Comparison of ENCODE assay signal across 8 cellular contexts in genomic region chr1:117605811-117606607, GRCh38. TPM values are rescaled to one million over a fixed set of nuclear protein-coding genes. Genes with fewer than 3 reads are reported as not detected.
DNase-seq lines count a peak whose midpoint lies in the region; ATAC-seq, FAIRE-seq and TF ChIP-seq lines count a peak whose summit lies in the region.

Gene TENT5C (plus strand): TSS chr1:117606048. CDS start chr1:117622869, 16,821 bp downstream.

- H3K4me1 Mint-ChIP-seq in T-helper 1 cell treated with Interleukin-12 subunit alpha and Interleukin-12 subunit beta and Interleukin-4 antibody, amounts not matched to agents 30 μg/mL and 1 μg/mL, for 36 hours (ENCODE audit: low read depth): peaks cover 45% of the 10 kb centered on the region

- peak; percentile 93 for FAIRE-seq in urothelium cell line (lab: Jason Lieb, UNC)

- peak within 1 kb of the TSS; percentile 99 for H3K4me3 Mint-ChIP-seq in T-helper 1 cell treated with Interleukin-12 subunit alpha and Interleukin-12 subunit beta and Interleukin-4 antibody, amounts not matched to agents 30 μg/mL and 1 μg/mL, for 36 hours

- H3K27me3 ChIP-seq in right cardiac atrium (ENCODE audit: control insufficient read depth, insufficient read depth): no peaks in the 10 kb centered on the region
- H3K27me3 ChIP-seq in psoas muscle (ENCODE audit: insufficient read depth in 3 of 3, low read length in 2 of 3): no peaks in the 10 kb centered on the region

- peak within 1 kb of the TSS; percentile 92 for H3K27ac Mint-ChIP-seq in T-helper 1 cell treated with Interleukin-12 subunit alpha and Interleukin-12 subunit beta and Interleukin-4 antibody, amounts not matched to agents 30 μg/mL and 1 μg/mL, for 36 hours

- H3K4me3 ChIP-seq in right cardiac atrium (ENCODE audit: low read length) (peak within 1 kb of the TSS; percentile 72), psoas muscle (peak within 1 kb of the TSS; percentile 93)

- under 1% methylated on average over 68 of the region's 68 CpGs for WGBS in right cardiac atrium
- WGBS in psoas muscle, 3 donors: 0 to 1% (median 1%) methylated on average over 39 to 68 of the region's 68 CpGs

- peaks cover 28% of the 10 kb centered on the region for H3K36me3 Mint-ChIP-seq in T-helper 1 cell treated with Interleukin-12 subunit alpha and Interleukin-12 subunit beta and Interleukin-4 antibody, amounts not matched to agents 30 μg/mL and 1 μg/mL, for 36 hours (ENCODE audit: low read depth)

- no peaks in the 10 kb centered on the region for H3K9me3 Mint-ChIP-seq in T-helper 1 cell treated with Interleukin-12 subunit alpha and Interleukin-12 subunit beta and Interleukin-4 antibody, amounts not matched to agents 30 μg/mL and 1 μg/mL, for 36 hours

- DNase-seq in NCI-H1694 treated with DMSO at 0.1 percent for 48 hours (lab: John Stamatoyannopoulos, UW) (peak; percentile 95), anterior cingulate cortex (lab: John Stamatoyannopoulos, UW) (peak; percentile 29 to 96 (median 90)), right cardiac atrium (peak; percentile 97 to 99 (median 99)), psoas muscle (peak; percentile 97 to 98), urothelium cell line (ENCODE audit: low spot score) (peak; percentile 100)

- H3K4me1 ChIP-seq in right cardiac atrium (ENCODE audit: control insufficient read depth, insufficient read depth, low read length): peaks cover 8% of the 10 kb centered on the region
- H3K4me1 ChIP-seq in psoas muscle: peaks cover 11% of the 10 kb centered on the region

- peak; percentile 7 for TF ChIP-seq CTCF in psoas muscle (IDR thresholded peaks at IDR 0.05)

- intact Hi-C loops in right cardiac atrium (cut with DNase I): loop anchor here in 3 of 4 donors (2.0 to 10.0 kb wide), 5 partner anchors 69 to 153 kb away; no protein-coding TSS in a partner anchor
- intact Hi-C loops in psoas muscle (cut with DNase I): loop anchor here (5.0 kb wide), 5 partner anchors 41 to 239 kb away; partner anchors contain the start of gene MAN1A2 (in 1 of the 2)

- peaks cover 41% of the 10 kb centered on the region for H3K27me3 Mint-ChIP-seq in T-helper 1 cell treated with Interleukin-12 subunit alpha and Interleukin-12 subunit beta and Interleukin-4 antibody, amounts not matched to agents 30 μg/mL and 1 μg/mL, for 36 hours (ENCODE audit: low read depth)

- H3K27ac ChIP-seq in right cardiac atrium (ENCODE audit: low read length): peak within 1 kb of the TSS; percentile 76
- H3K27ac ChIP-seq in psoas muscle: peak within 1 kb of the TSS; percentile 91

- ATAC-seq in GM18502 (IDR thresholded peaks at IDR 0.05; ENCODE audit: poor library complexity, unreplicated experiment) (peak; percentile 91), HG02938 (IDR thresholded peaks at IDR 0.05; ENCODE audit: unreplicated experiment) (peak; percentile 83), right cardiac atrium (peak; percentile 97 to 99), psoas muscle (peak; percentile 94 to 98 (median 95))

- H3K9me3 ChIP-seq in right cardiac atrium (ENCODE audit: control insufficient read depth, low read length) (no peaks in the 10 kb centered on the region), psoas muscle (no peaks in the 10 kb centered on the region)

- no peaks in the 10 kb centered on the region for H3K36me3 ChIP-seq in psoas muscle (ENCODE audit: insufficient read depth in 1 of 2, low read depth in 1 of 2)

RNA-seq across cellular contexts. Expression of gene TENT5C, which starts in this region (rescaled TPM):
- total RNA-seq in right cardiac atrium (10 to 100 TPM; 20.4 to 33.1 (median 31.7) TPM), psoas muscle (10 to 100 TPM in 3 of 4 donors, 1 to 10 TPM in 1; 3.1 to 31.4 (median 15.9) TPM)
- polyA plus RNA-seq in right cardiac atrium (9.5 TPM), psoas muscle (1 to 10 TPM; 1.5 to 9.7 (median 2.7) TPM)

Comparison
In these comparisons a context has a peak if more than half of its experiments do, and no peak if none do; other contexts are left out.
1. Peak in every context shown above with its lines: DNase-seq, ATAC-seq, H3K4me3 ChIP-seq and H3K27ac ChIP-seq.